1 cellular context compared by ENCODE assay signal in the genomic region with DNA sequence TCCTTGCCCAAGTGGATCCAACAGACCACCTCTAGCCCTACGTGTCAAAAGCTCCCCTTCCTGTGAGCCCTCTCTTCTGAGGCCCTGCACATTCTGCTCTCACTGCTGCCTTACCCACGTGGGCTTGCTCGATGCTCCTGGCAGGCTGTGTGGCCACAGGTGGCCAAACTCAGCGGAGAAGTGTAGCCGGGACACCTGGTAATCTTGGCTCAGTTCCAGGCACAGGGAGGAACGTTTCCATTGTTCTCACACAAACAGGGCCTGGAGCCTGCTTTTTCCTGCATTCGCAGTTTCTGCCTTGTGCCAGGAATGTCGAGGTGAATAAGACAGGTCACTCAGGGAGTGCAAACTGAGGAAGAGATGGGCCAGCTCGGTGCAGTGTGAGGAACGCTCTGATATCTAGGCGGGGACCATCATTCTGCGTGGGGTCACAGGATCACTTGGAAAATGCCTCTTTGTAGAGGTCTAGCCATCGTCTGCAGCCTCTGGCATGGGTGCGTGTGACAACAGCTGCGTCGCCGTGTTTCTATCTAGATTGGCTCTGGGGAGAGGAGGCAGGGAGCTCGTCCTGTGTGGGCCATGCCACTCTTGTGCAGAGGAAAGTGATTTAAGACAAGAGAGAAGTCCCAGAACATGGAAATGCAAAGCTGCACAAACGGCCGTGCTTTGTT.
TF ChIP-seq lines count a peak whose summit lies in the region.

No MANE protein-coding gene starts in this region.

TF ChIP-seq in Ishikawa, 13 proteins besides CTCF, POLR2A, EP300 and RAD21 (continued from another document):
- TF ChIP-seq, protein P1, sequence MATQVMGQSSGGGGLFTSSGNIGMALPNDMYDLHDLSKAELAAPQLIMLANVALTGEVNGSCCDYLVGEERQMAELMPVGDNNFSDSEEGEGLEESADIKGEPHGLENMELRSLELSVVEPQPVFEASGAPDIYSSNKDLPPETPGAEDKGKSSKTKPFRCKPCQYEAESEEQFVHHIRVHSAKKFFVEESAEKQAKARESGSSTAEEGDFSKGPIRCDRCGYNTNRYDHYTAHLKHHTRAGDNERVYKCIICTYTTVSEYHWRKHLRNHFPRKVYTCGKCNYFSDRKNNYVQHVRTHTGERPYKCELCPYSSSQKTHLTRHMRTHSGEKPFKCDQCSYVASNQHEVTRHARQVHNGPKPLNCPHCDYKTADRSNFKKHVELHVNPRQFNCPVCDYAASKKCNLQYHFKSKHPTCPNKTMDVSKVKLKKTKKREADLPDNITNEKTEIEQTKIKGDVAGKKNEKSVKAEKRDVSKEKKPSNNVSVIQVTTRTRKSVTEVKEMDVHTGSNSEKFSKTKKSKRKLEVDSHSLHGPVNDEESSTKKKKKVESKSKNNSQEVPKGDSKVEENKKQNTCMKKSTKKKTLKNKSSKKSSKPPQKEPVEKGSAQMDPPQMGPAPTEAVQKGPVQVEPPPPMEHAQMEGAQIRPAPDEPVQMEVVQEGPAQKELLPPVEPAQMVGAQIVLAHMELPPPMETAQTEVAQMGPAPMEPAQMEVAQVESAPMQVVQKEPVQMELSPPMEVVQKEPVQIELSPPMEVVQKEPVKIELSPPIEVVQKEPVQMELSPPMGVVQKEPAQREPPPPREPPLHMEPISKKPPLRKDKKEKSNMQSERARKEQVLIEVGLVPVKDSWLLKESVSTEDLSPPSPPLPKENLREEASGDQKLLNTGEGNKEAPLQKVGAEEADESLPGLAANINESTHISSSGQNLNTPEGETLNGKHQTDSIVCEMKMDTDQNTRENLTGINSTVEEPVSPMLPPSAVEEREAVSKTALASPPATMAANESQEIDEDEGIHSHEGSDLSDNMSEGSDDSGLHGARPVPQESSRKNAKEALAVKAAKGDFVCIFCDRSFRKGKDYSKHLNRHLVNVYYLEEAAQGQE (IDR thresholded peaks at IDR 0.05; ENCODE audit: low read depth): no peak
- TF ChIP-seq TCF12 (IDR thresholded peaks at IDR 0.05; ENCODE audit: low read depth): peak; percentile 99
- TF ChIP-seq, protein P2, sequence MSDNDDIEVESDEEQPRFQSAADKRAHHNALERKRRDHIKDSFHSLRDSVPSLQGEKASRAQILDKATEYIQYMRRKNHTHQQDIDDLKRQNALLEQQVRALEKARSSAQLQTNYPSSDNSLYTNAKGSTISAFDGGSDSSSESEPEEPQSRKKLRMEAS (IDR thresholded peaks at IDR 0.05): peak; percentile 100
- 0 out of 2 replicates have a peak, but pooled peaks have one; percentile 22 for TF ChIP-seq TAF1 (IDR thresholded peaks at IDR 0.05; ENCODE audit: low read depth)
- peak; percentile 60; the same call in 1 of the 2 replicates for TF ChIP-seq FOXM1 (IDR thresholded peaks at IDR 0.05; ENCODE audit: borderline replicate concordance, low read depth)
- no peak for TF ChIP-seq ZBTB7A (IDR thresholded peaks at IDR 0.05; ENCODE audit: low read depth)
- TF ChIP-seq NFIC (IDR thresholded peaks at IDR 0.05): peak; percentile 99
- TF ChIP-seq TEAD4 (IDR thresholded peaks at IDR 0.05): peak; percentile 85
- TF ChIP-seq CREB1 (IDR thresholded peaks at IDR 0.05; ENCODE audit: low read depth): no peak
- TF ChIP-seq, protein P3, sequence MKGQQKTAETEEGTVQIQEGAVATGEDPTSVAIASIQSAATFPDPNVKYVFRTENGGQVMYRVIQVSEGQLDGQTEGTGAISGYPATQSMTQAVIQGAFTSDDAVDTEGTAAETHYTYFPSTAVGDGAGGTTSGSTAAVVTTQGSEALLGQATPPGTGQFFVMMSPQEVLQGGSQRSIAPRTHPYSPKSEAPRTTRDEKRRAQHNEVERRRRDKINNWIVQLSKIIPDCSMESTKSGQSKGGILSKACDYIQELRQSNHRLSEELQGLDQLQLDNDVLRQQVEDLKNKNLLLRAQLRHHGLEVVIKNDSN (IDR thresholded peaks at IDR 0.05): peak; percentile 88
